1 cellular context compared by ENCODE assay signal in the genomic region with DNA sequence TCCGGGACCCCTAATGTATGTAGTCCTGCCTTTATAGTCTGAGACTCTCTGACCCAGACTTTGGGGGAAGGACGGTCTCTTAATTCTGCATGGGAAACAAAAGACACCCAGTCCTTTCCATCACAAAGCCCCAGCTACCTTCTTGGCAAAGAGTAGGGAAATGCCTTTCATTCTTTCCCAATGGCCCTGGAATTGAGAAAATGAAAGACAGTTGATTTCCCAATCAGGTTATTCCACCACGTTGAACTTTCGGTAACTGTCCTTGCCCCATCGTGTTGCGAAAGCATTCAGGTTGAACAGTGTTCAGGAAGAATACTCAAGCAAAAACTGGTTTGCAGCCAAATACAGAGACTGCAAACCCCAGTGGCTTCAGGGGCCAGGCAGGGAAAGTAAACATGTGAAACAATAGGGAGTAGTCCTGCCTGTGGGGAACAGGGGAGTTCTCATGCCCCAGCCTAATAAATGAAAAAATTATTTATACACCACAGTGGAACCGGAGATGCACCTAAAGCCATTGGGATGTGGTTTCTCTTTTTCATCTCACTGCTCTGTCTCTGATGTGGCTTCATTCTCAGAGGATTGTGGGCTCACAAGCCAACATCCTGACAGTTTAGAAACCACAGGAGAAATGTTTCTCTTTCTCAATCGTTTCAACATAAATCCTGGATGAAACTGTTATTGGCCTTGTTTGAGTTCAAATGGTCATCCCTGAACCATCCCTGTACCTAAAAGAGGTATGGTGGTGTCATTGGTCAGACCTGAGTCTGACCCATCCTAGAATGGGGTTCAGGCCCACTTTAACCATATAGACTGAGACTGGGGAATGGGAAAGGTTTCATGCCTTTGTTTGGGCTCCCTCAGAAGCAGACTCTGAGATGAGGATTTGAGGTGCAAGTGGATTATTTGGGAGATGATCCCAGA.
TF ChIP-seq lines count a peak whose summit lies in the region.

No MANE protein-coding gene starts in this region.

TF ChIP-seq in SK-N-SH, 30 proteins besides CTCF, POLR2A, EP300 and RAD21 (continued from another document):
- TF ChIP-seq TAF1 (IDR thresholded peaks at IDR 0.05; ENCODE audit: borderline replicate concordance, low read depth, low read length) (no peak), TEAD4 (IDR thresholded peaks at IDR 0.05; ENCODE audit: borderline replicate concordance, insufficient read depth) (no peak), FOSL2 (IDR thresholded peaks at IDR 0.05; ENCODE audit: borderline replicate concordance, low read depth) (no peak), YY1 (IDR thresholded peaks at IDR 0.05; ENCODE audit: low read depth) (no peak), USF2 (IDR thresholded peaks at IDR 0.05; ENCODE audit: borderline replicate concordance, low read depth, low read length) (no peak), RXRA (IDR thresholded peaks at IDR 0.05; ENCODE audit: borderline replicate concordance, low read depth) (no peak), PBX3 (IDR thresholded peaks at IDR 0.05) (no peak), SIN3A (IDR thresholded peaks at IDR 0.05; ENCODE audit: borderline replicate concordance, low read depth, low read length) (no peak)
- TF ChIP-seq, protein P1, sequence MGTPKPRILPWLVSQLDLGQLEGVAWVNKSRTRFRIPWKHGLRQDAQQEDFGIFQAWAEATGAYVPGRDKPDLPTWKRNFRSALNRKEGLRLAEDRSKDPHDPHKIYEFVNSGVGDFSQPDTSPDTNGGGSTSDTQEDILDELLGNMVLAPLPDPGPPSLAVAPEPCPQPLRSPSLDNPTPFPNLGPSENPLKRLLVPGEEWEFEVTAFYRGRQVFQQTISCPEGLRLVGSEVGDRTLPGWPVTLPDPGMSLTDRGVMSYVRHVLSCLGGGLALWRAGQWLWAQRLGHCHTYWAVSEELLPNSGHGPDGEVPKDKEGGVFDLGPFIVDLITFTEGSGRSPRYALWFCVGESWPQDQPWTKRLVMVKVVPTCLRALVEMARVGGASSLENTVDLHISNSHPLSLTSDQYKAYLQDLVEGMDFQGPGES (IDR thresholded peaks at IDR 0.05; ENCODE audit: low read depth, low read length), result no peak
